ENCODE assay signal across 13 cellular contexts in the genomic region with DNA sequence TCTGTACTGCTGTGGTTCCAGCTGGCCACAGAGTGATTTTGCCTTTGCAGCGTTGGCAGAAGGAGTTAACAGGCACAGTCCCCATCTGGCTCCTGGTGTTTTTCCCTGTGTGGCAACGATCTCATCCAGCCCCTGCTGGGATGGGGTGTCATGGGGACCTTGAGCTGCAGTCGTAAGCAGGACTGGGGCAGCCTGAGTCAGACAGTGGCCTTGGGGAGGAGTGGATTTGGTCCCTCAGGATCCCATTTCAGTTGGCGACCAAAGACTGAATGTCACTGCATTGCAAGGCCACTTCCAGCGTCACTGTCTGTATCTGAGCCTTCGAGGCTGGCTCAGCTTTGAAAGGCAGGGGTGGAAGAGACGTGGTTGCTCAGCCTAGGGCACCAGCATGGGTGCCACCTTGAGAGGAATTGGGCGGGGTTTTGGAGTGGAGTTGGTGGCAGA. TPM values are rescaled to one million over a fixed set of nuclear protein-coding genes. Genes with fewer than 3 reads are reported as not detected.
DNase-seq lines count a peak whose midpoint lies in the region; ATAC-seq and TF ChIP-seq lines count a peak whose summit lies in the region.
"Had no signal": no experiment of that assay in that cellular context is flagged by ENCODE, and none has a peak within 500 bp of the region (broad histone marks: within the 10 kb centered on the region; RNA-seq: fewer than 3 reads in every experiment).

No MANE protein-coding gene starts in this region.

- peaks cover 4% of the 10 kb centered on the region; the same call in 1 of the 2 replicates for H4K20me1 ChIP-seq in IMR-90 (ENCODE audit: insufficient read depth, low read length)

- intact Hi-C loops in IMR-90 (cut with micrococcal nuclease), result loop anchor here (5.0 kb wide), 1 partner anchor 36 kb away; no protein-coding TSS in a partner anchor
- intact Hi-C loops in left colon (cut with DNase I, micrococcal nuclease), result no loop called here
- intact Hi-C loops in spleen (cut with DNase I; ENCODE audit: low total_unique reads), result no loop called here

- no peak overlapping the region for H4K91ac ChIP-seq in IMR-90 (ENCODE audit: insufficient read depth, low read depth, low read length)

- H2BK120ac ChIP-seq in IMR-90 (ENCODE audit: low read depth, low read length), result no peak overlapping the region

- no peak overlapping the region for H2AK9ac ChIP-seq in IMR-90 (replicated peaks; ENCODE audit: low read depth, low read length, poor library complexity)

- H3K56ac ChIP-seq in IMR-90 (ENCODE audit: extremely low read depth, insufficient read depth, low read length), result no peak overlapping the region

- no peak for TF ChIP-seq RAD21 in IMR-90 (IDR thresholded peaks at IDR 0.05; ENCODE audit: low read length)

- H3K9me3 Mint-ChIP-seq in activated CD4-positive, alpha-beta memory T cell treated with anti-CD3 and anti-CD28 coated beads, Interleukin-2, amount 10 ng/mL, durations not matched to agents 7 days and 5 days, result no peaks in the 10 kb centered on the region
- H3K9me3 Mint-ChIP-seq: activated naive CD8-positive, alpha-beta T cell treated with anti-CD3 and anti-CD28 coated beads, Interleukin-2, amount 10 ng/mL, durations not matched to agents 7 days and 5 days; T-cell had no signal

- H3K4ac ChIP-seq in IMR-90 (ENCODE audit: low read depth, low read length), result no peak overlapping the region; the same call in 1 of the 2 replicates

- POLR2A ChIA-PET in IMR-90 (lab: Charles Lee; ENCODE audit: unreplicated experiment), result no interaction called here
- POLR2A ChIA-PET in activated CD4-positive, alpha-beta memory T cell treated with anti-CD3 and anti-CD28 coated beads, Interleukin-2, amount 10 ng/mL, durations not matched to agents 7 days and 5 days (lab: Charles Lee), result interaction anchor here (1.2 kb wide), 1 partner anchor 9 kb away, joined by 3 read pairs; no protein-coding TSS in a partner anchor

- H3K36me3 ChIP-seq in IMR-90 (ENCODE audit: control insufficient read depth, insufficient read depth, low read length), result peaks cover 18% of the 10 kb centered on the region
- peaks cover 0 to 23% (median 16%) of the 10 kb centered on the region in 6 donors for H3K36me3 ChIP-seq in spleen

- ATAC-seq in IMR-90 (ENCODE audit: low read depth) (no peak), left colon (peak; percentile 53), HG03442 (IDR thresholded peaks at IDR 0.05; ENCODE audit: unreplicated experiment) (no peak)
- ATAC-seq: T-cell had no signal

- CTCF ChIA-PET in IMR-90 (lab: Yijun Ruan, JAX), result interaction anchor here (0.6 kb wide), 1 partner anchor 12 kb away, joined by 3 read pairs; a partner anchor contains a TSS
- CTCF ChIA-PET in activated CD4-positive, alpha-beta memory T cell treated with anti-CD3 and anti-CD28 coated beads, Interleukin-2, amount 10 ng/mL, durations not matched to agents 7 days and 5 days (lab: Charles Lee), result no interaction called here

- H3K4me3 ChIP-seq in IMR-90 (ENCODE audit: insufficient read depth, low read depth, low read length) (no peak overlapping the region), spleen (no peak overlapping the region)

- no peaks in the 10 kb centered on the region for H3K4me1 Mint-ChIP-seq in activated CD4-positive, alpha-beta memory T cell treated with anti-CD3 and anti-CD28 coated beads, Interleukin-2, amount 10 ng/mL, durations not matched to agents 7 days and 5 days

- no peak overlapping the region for H3K9ac ChIP-seq in IMR-90 (ENCODE audit: low read depth, low read length)

- H3K9me3 ChIP-seq in IMR-90 (ENCODE audit: control insufficient read depth, insufficient read depth, low read length) (no peaks in the 10 kb centered on the region), spleen (no peaks in the 10 kb centered on the region)

- H3K14ac ChIP-seq in IMR-90 (replicated peaks; ENCODE audit: low read depth, low read length), result 0 out of 2 replicates have a peak overlapping the region, but pooled peaks have one; percentile 25

- no peak overlapping the region for H3K23ac ChIP-seq in IMR-90 (ENCODE audit: low read depth, low read length)

- H3K4me1 ChIP-seq in IMR-90 (ENCODE audit: control insufficient read depth, insufficient read depth, low read length) (no peaks in the 10 kb centered on the region), spleen (peaks cover 0 to 16% (median 9%) of the 10 kb centered on the region in 6 donors)

- dilution Hi-C loops in IMR-90 (cut with HindIII; ENCODE audit: low sequenced_read_pairs, unreplicated experiment), result no loop called here

- no peak overlapping the region for H2AK5ac ChIP-seq in IMR-90 (ENCODE audit: low read depth, low read length)

- no peak overlapping the region for H3K4me3 Mint-ChIP-seq in activated CD4-positive, alpha-beta memory T cell treated with anti-CD3 and anti-CD28 coated beads, Interleukin-2, amount 10 ng/mL, durations not matched to agents 7 days and 5 days
- H3K4me3 Mint-ChIP-seq: activated naive CD8-positive, alpha-beta T cell treated with anti-CD3 and anti-CD28 coated beads, Interleukin-2, amount 10 ng/mL, durations not matched to agents 7 days and 5 days; CD14-positive monocyte; T-cell; type B pancreatic cell had no signal

- H3K27me3 ChIP-seq in IMR-90 (ENCODE audit: control insufficient read depth, insufficient read depth, low read length) (no peaks in the 10 kb centered on the region), spleen (replicated peaks in 1 of 7) (no peaks in the 10 kb centered on the region)

- H2AFZ ChIP-seq in IMR-90 (replicated peaks; ENCODE audit: low read length, poor library complexity), result no peak overlapping the region

- no peak overlapping the region for H4K5ac ChIP-seq in IMR-90 (ENCODE audit: low read depth, low read length)

- H3K36me3 Mint-ChIP-seq in activated CD4-positive, alpha-beta memory T cell treated with anti-CD3 and anti-CD28 coated beads, Interleukin-2, amount 10 ng/mL, durations not matched to agents 7 days and 5 days (ENCODE audit: low read depth), result peaks cover 18% of the 10 kb centered on the region

- no peak overlapping the region for H2BK5ac ChIP-seq in IMR-90 (ENCODE audit: low read depth, low read length, poor library complexity, severe bottlenecking)

- TF ChIP-seq POLR2A in IMR-90 (IDR thresholded peaks at IDR 0.05; ENCODE audit: low read depth, low read length), result no peak
- TF ChIP-seq POLR2A in spleen (IDR thresholded peaks at IDR 0.05), result no peak

- peaks cover 14 to 42% of the 10 kb centered on the region in 2 experiments for H3K79me1 ChIP-seq in IMR-90 (ENCODE audit: low read depth in 1 of 2, low read length in 2 of 2)

- no peak for DNase-seq in IMR-90
- DNase-seq in astrocyte of the hippocampus (ENCODE audit: low read depth, low spot score), result peak; percentile 53
- DNase-seq in left colon, result no peak
- DNase-seq in spleen, result no peak
- DNase-seq in activated CD4-positive, alpha-beta memory T cell treated with anti-CD3 and anti-CD28 coated beads, Interleukin-2, amount 10 ng/mL, durations not matched to agents 7 days and 5 days, result no peak
- no peak for DNase-seq in NCI-H1105 treated with DMSO at 0.1 percent for 48 hours (lab: John Stamatoyannopoulos, UW)
- DNase-seq: activated CD4-positive, CD25-positive, alpha-beta regulatory T cell treated with anti-CD3 and anti-CD28 coated beads, Interleukin-2, amount 50 U/mL, for 72 hours; activated naive CD8-positive, alpha-beta T cell treated with anti-CD3 and anti-CD28 coated beads, Interleukin-2, amount 10 ng/mL, durations not matched to agents 7 days and 5 days; mesendoderm; T-cell had no signal

- H3K27me3 Mint-ChIP-seq in activated CD4-positive, alpha-beta memory T cell treated with anti-CD3 and anti-CD28 coated beads, Interleukin-2, amount 10 ng/mL, durations not matched to agents 7 days and 5 days, result no peaks in the 10 kb centered on the region
- H3K27me3 Mint-ChIP-seq: activated naive CD8-positive, alpha-beta T cell treated with anti-CD3 and anti-CD28 coated beads, Interleukin-2, amount 10 ng/mL, durations not matched to agents 7 days and 5 days; T-cell; type B pancreatic cell had no signal

- TF ChIP-seq CTCF in IMR-90 (conservative IDR thresholded peaks at IDR 0.05; ENCODE audit: low read depth, low read length), result no peak
- TF ChIP-seq CTCF in spleen (IDR thresholded peaks at IDR 0.05 in 8 of 11, conservative IDR thresholded peaks at IDR 0.05 in 3 of 11), result no peak

- H3K27ac Mint-ChIP-seq in activated CD4-positive, alpha-beta memory T cell treated with anti-CD3 and anti-CD28 coated beads, Interleukin-2, amount 10 ng/mL, durations not matched to agents 7 days and 5 days, result no peak overlapping the region
- H3K27ac Mint-ChIP-seq: activated naive CD8-positive, alpha-beta T cell treated with anti-CD3 and anti-CD28 coated beads, Interleukin-2, amount 10 ng/mL, durations not matched to agents 7 days and 5 days; CD14-positive monocyte; T-cell; type B pancreatic cell had no signal

- H3K4me2 ChIP-seq in IMR-90 (ENCODE audit: low read depth, low read length), result no peak overlapping the region

- H3K27ac ChIP-seq in IMR-90 (ENCODE audit: insufficient read depth, low read length), result no peak overlapping the region
- peak overlapping the region in 6 of 8 donors; percentile 23 to 62 (median 40) for H3K27ac ChIP-seq in spleen

- H3K18ac ChIP-seq in IMR-90 (ENCODE audit: low read depth, low read length), result no peak overlapping the region

- no peak overlapping the region for H2BK15ac ChIP-seq in IMR-90 (ENCODE audit: low read depth, low read length)

- no peak overlapping the region for H2BK20ac ChIP-seq in IMR-90 (ENCODE audit: low read depth, low read length)

- no peak overlapping the region for H4K8ac ChIP-seq in IMR-90 (ENCODE audit: low read depth in 2 of 2, low read length in 2 of 2)

- no TSS peak for BruUV-seq in IMR-90 (replicated peaks; lab: Mats Ljungman, UMichigan)

- H3K9me1 ChIP-seq in IMR-90 (ENCODE audit: insufficient read depth, low read length), result peaks cover 5% of the 10 kb centered on the region

- in situ Hi-C loops in IMR-90 (cut with MboI; ENCODE audit: low sequenced_read_pairs), result no loop called here

- 21% methylated on average over 2 of the region's 8 CpGs; no CpG with 5 or more reads in 1 of the 2 experiments for WGBS in IMR-90 (ENCODE audit: extremely low coverage in 2 of 2, insufficient read length in 1 of 2), 2 experiments
- 63 to 83% (median 71%) methylated on average over 7 to 8 of the region's 8 CpGs for WGBS in spleen, 5 donors

RNA-seq across cellular contexts. Expression of a gene that starts 11.9 kb away (rescaled TPM):
- total RNA-seq in IMR-90 (2012; rRNA removed), result 8.4 and 11.4 TPM in 2 replicates
- polyA plus RNA-seq in IMR-90 (2012; rRNA removed), result 59.2 and 64.7 TPM in 2 replicates
- 30.4 and 39.0 TPM in 2 replicates for polyA plus RNA-seq in IMR-90 (2012; cell fraction: cytosol; rRNA removed)
- polyA plus RNA-seq in IMR-90 (2012; cell fraction: nucleus; rRNA removed; ENCODE audit: low replicate concordance), result 231 and 523 TPM in 2 replicates
- 100 to 1,000 TPM in 1 of 2 donors, 10 to 100 TPM in 1; 99.9 to 123 TPM for total RNA-seq in left colon
- 100 to 1,000 TPM in 1 of 7 donors, 10 to 100 TPM in 6; 66.6 to 101 (median 94.1) TPM for total RNA-seq in spleen
- 10 to 100 TPM; 24.8 to 77.8 (median 59.5) TPM for polyA plus RNA-seq in spleen
- 10 to 100 TPM; 76.4 to 81.9 TPM for total RNA-seq in activated CD4-positive, alpha-beta memory T cell treated with anti-CD3 and anti-CD28 coated beads, Interleukin-2, amount 10 ng/mL, durations not matched to agents 7 days and 5 days

RNA-seq across cellular contexts. Expression of a gene that starts 47.0 kb away (rescaled TPM):
- total RNA-seq in IMR-90 (2012; rRNA removed), result 2.2 and 2.9 TPM in 2 replicates
- polyA plus RNA-seq in IMR-90 (2012; rRNA removed), result 6.9 and 7.5 TPM in 2 replicates
- 4.7 and 6.3 TPM in 2 replicates for polyA plus RNA-seq in IMR-90 (2012; cell fraction: cytosol; rRNA removed)
- 17.2 and 50.6 TPM in 2 replicates for polyA plus RNA-seq in IMR-90 (2012; cell fraction: nucleus; rRNA removed; ENCODE audit: low replicate concordance)
- 10 to 100 TPM; 28.4 to 30.6 TPM for total RNA-seq in left colon
- total RNA-seq in spleen, result 100 to 1,000 TPM in 3 of 7 donors, 10 to 100 TPM in 4; 33.5 to 135 (median 51.1) TPM
- 10 to 100 TPM in 1 of 3 donors, 1 to 10 TPM in 2; 4.7 to 27.8 (median 6.2) TPM for polyA plus RNA-seq in spleen
- total RNA-seq in activated CD4-positive, alpha-beta memory T cell treated with anti-CD3 and anti-CD28 coated beads, Interleukin-2, amount 10 ng/mL, durations not matched to agents 7 days and 5 days, result 1 to 10 TPM; 1.5 to 1.9 TPM
- polyA plus RNA-seq: CD14-positive monocyte had no signal

RNA-seq across cellular contexts. Expression of a gene that starts 48.0 kb away (rescaled TPM):
- total RNA-seq in IMR-90 (2012; rRNA removed), result 6.4 and 7.2 TPM in 2 replicates
- 14.9 and 16.2 TPM in 2 replicates for polyA plus RNA-seq in IMR-90 (2012; rRNA removed)
- polyA plus RNA-seq in IMR-90 (2012; cell fraction: cytosol; rRNA removed), result 9.8 and 14.7 TPM in 2 replicates
- polyA plus RNA-seq in IMR-90 (2012; cell fraction: nucleus; rRNA removed; ENCODE audit: low replicate concordance), result 37.4 and 62.8 TPM in 2 replicates
- total RNA-seq in left colon, result 10 to 100 TPM; 30.1 to 38.9 TPM
- total RNA-seq in spleen, result 10 to 100 TPM; 31.0 to 58.1 (median 35.4) TPM
- 10 to 100 TPM; 40.8 to 87.8 (median 68.9) TPM for polyA plus RNA-seq in spleen
- 10 to 100 TPM; 55.6 to 60.5 TPM for total RNA-seq in activated CD4-positive, alpha-beta memory T cell treated with anti-CD3 and anti-CD28 coated beads, Interleukin-2, amount 10 ng/mL, durations not matched to agents 7 days and 5 days

RNA-seq across cellular contexts. Expression of a gene that starts 57.2 kb away (rescaled TPM):
- 0.54 and 0.56 TPM in 2 replicates for total RNA-seq in IMR-90 (2012; rRNA removed)
- 0.53 and 0.72 TPM in 2 replicates for polyA plus RNA-seq in IMR-90 (2012; rRNA removed)
- 1.2 and 1.6 TPM in 2 replicates for polyA plus RNA-seq in IMR-90 (2012; cell fraction: cytosol; rRNA removed)
- 2.0 and 4.5 TPM in 2 replicates for polyA plus RNA-seq in IMR-90 (2012; cell fraction: nucleus; rRNA removed; ENCODE audit: low replicate concordance)
- total RNA-seq in left colon, result 100 to 1,000 TPM; 447 to 529 TPM
- total RNA-seq in spleen, result 10 to 100 TPM; 44.0 to 97.8 (median 75.1) TPM
- 100 to 1,000 TPM in 1 of 3 donors, 10 to 100 TPM in 2; 28.6 to 153 (median 92.6) TPM for polyA plus RNA-seq in spleen
- 10 to 100 TPM; 25.9 to 27.8 TPM for total RNA-seq in activated CD4-positive, alpha-beta memory T cell treated with anti-CD3 and anti-CD28 coated beads, Interleukin-2, amount 10 ng/mL, durations not matched to agents 7 days and 5 days
